6 cellular contexts compared by ENCODE assay signal in genomic region chr1:148889267-148890094, GRCh38. TPM values are rescaled to one million over a fixed set of nuclear protein-coding genes. Genes with fewer than 3 reads are reported as not detected.
DNase-seq lines count a peak whose midpoint lies in the region; ATAC-seq and TF ChIP-seq lines count a peak whose summit lies in the region.
"Not testable (repeated sequence)": the region's sequence is repeated elsewhere in the genome, so short reads cannot be mapped to it uniquely, and the experiment has no call there.

No MANE protein-coding gene starts in this region.

- not testable (repeated sequence) for H3K4me1 ChIP-seq in heart right ventricle; right cardiac atrium (ENCODE audit: control insufficient read depth, insufficient read depth, low read length); lower lobe of right lung; gastrocnemius medialis

- TF ChIP-seq POLR2A in gastrocnemius medialis (IDR thresholded peaks at IDR 0.05), result not testable (repeated sequence)

- in situ Hi-C loops in gastrocnemius medialis (cut with MboI; ENCODE audit: low sequenced_read_pairs in 4 of 4), result not testable (repeated sequence)

- not testable (repeated sequence) for H3K9me3 ChIP-seq in heart right ventricle; right cardiac atrium (ENCODE audit: control insufficient read depth, low read length); lower lobe of right lung; gastrocnemius medialis

- DNase-seq in WTC11 (ENCODE audit: low spot score) (peak; percentile 9), heart right ventricle (peak in 1 of 2 donors; percentile 12), right cardiac atrium (peak in 1 of 3 donors; percentile 20), gastrocnemius medialis (peak; percentile 12 to 34)
- not testable (repeated sequence) for DNase-seq in Right ventricle myocardium inferior (ENCODE audit: missing footprints); lower lobe of right lung

- not testable (repeated sequence) for H3K27me3 ChIP-seq in heart right ventricle; right cardiac atrium (ENCODE audit: control insufficient read depth, insufficient read depth); lower lobe of right lung (ENCODE audit: low read depth); gastrocnemius medialis

- intact Hi-C loops in Right ventricle myocardium inferior (cut with DNase I); heart right ventricle (cut with DNase I); right cardiac atrium (cut with DNase I); lower lobe of right lung (cut with DNase I); gastrocnemius medialis (cut with DNase I; ENCODE audit: low total_unique reads): not testable (repeated sequence)

- CTCF ChIA-PET in WTC11 (lab: Charles Lee), result not testable (repeated sequence)

- POLR2A ChIA-PET in WTC11 (lab: Charles Lee), result not testable (repeated sequence)

- not testable (repeated sequence) for H3K4me1 Mint-ChIP-seq in WTC11

- H3K36me3 ChIP-seq in heart right ventricle, lower lobe of right lung, gastrocnemius medialis: not testable (repeated sequence)

- ATAC-seq in WTC11, result peak; percentile 68
- peak; percentile 86 for ATAC-seq in Right ventricle myocardium inferior
- peak; percentile 70 to 91 (median 87) for ATAC-seq in heart right ventricle
- peak; percentile 85 to 86 for ATAC-seq in right cardiac atrium
- ATAC-seq in lower lobe of right lung, result peak; percentile 17 to 35
- peak; percentile 71 to 73 for ATAC-seq in gastrocnemius medialis

- not testable (repeated sequence) for H3K27ac Mint-ChIP-seq in WTC11

- WGBS in heart right ventricle, 2 donors, result 38% methylated on average over 9 of the region's 28 CpGs; no CpG with 5 or more reads in 1 of the 2 donors
- 40% methylated on average over 9 of the region's 28 CpGs for WGBS in right cardiac atrium

- H3K9me3 Mint-ChIP-seq in WTC11, result not testable (repeated sequence)

- H3K27ac ChIP-seq in heart right ventricle (peak overlapping the region in 5 of 10 donors; percentile 71 to 81 (median 73)), right cardiac atrium (ENCODE audit: low read length) (peak overlapping the region; percentile 15), gastrocnemius medialis (peak overlapping the region; percentile 81 to 91 (median 83))
- not testable (repeated sequence) for H3K27ac ChIP-seq in lower lobe of right lung

- not testable (repeated sequence) for H3K4me3 Mint-ChIP-seq in WTC11

- H3K27me3 Mint-ChIP-seq in WTC11 (ENCODE audit: low read depth), result not testable (repeated sequence)

- not testable (repeated sequence) for H3K36me3 Mint-ChIP-seq in WTC11

- not testable (repeated sequence) for TF ChIP-seq CTCF in WTC11 (IDR thresholded peaks at IDR 0.05); heart right ventricle (IDR thresholded peaks at IDR 0.05); lower lobe of right lung (IDR thresholded peaks at IDR 0.05); gastrocnemius medialis (IDR thresholded peaks at IDR 0.05 in 4 of 5, conservative IDR thresholded peaks at IDR 0.05 in 1 of 5)

- H3K4me3 ChIP-seq in heart right ventricle (peak overlapping the region in 4 of 10 donors; percentile 23 to 46 (median 30)), gastrocnemius medialis (peak overlapping the region in 2 of 4 donors; percentile 31 to 47)
- H3K4me3 ChIP-seq in right cardiac atrium (ENCODE audit: low read length); lower lobe of right lung: not testable (repeated sequence)

RNA-seq across cellular contexts. Expression of gene PDE4DIP, which starts 45.3 kb away (rescaled TPM):
- total RNA-seq in WTC11 (2021), result 19.1 to 28.4 TPM (median 23.5 TPM) in 3 replicates
- total RNA-seq in Right ventricle myocardium inferior, result 1,846 TPM
- total RNA-seq in heart right ventricle, result 1,000 to 10,000 TPM; 1,915 to 2,957 (median 2,606) TPM
- polyA plus RNA-seq in heart right ventricle, result 100 to 1,000 TPM; 479 to 683 TPM
- 1,000 to 10,000 TPM; 1,463 to 2,379 (median 1,612) TPM for total RNA-seq in right cardiac atrium
- 857 TPM for polyA plus RNA-seq in right cardiac atrium
- 153 TPM for total RNA-seq in lower lobe of right lung
- 1,000 to 10,000 TPM in 3 of 4 donors, 100 to 1,000 TPM in 1; 630 to 1,712 (median 1,308) TPM for total RNA-seq in gastrocnemius medialis

Comparison
In these comparisons a context has a peak if more than half of its experiments do, and no peak if none do; other contexts are left out.
1. ATAC-seq: peak in every context shown above with its lines; median percentile 87 in heart right ventricle; 86 in Right ventricle myocardium inferior; 86 in right cardiac atrium; 72 in gastrocnemius medialis; 68 in WTC11; 26 in lower lobe of right lung.